ENCODE assay signal across 18 cellular contexts in the genomic region with DNA sequence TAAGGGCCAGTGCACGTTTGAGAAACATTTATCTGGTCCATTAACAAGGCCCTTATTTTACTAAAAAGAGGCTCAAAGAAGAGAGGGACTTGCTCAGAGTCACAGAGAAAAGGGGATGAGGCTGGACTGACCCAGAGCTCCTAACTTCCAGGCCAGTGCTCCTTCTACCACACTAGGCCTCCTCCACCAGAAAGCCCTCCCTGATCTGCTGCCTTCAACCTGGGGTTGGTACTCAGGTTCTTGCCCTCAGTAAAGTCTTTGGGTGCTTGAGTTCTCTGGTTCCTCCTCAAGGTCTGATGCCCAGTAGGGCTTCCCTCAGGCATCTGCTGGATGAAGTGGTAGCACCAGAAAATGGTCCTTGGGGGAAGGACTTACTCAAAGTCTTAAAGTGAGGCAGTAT. TPM values are rescaled to one million over a fixed set of nuclear protein-coding genes. Genes with fewer than 3 reads are reported as not detected.
"Had no signal": no experiment of that assay in that cellular context is flagged by ENCODE, and none has a peak within 500 bp of the region (broad histone marks: within the 10 kb centered on the region; RNA-seq: fewer than 3 reads in every experiment).

No MANE protein-coding gene starts in this region.

- H3K9me3 Mint-ChIP-seq: activated T-helper 1 cell treated with anti-CD3 and anti-CD28 coated beads, Interleukin-12 subunit alpha, Interleukin-12 subunit beta, Interleukin-2, Interleukin-4 antibody, amounts not matched to agents 30 ng/mL and 10 ng/mL and 1 ng/mL, durations not matched to agents 14 hours and 24 hours and 36 hours; immature natural killer cell; naive B cell; neural crest cell; T-helper 1 cell treated with Interleukin-12 subunit alpha and Interleukin-12 subunit beta and Interleukin-4 antibody, amounts not matched to agents 30 μg/mL and 1 μg/mL, for 36 hours; type B pancreatic cell had no signal

- H3K27ac Mint-ChIP-seq: activated naive CD8-positive, alpha-beta T cell; T-helper 1 cell treated with Interleukin-12 subunit alpha and Interleukin-12 subunit beta and Interleukin-4 antibody, amounts not matched to agents 30 μg/mL and 1 μg/mL, for 36 hours; type B pancreatic cell; WTC11 had no signal

- DNase-seq: activated gamma-delta T cell treated with Interleukin-2 at 50 U/mL for 16 hours; effector CD4-positive, alpha-beta T cell; glutamatergic neuron; immature natural killer cell; lower lobe of right lung; naive B cell; occipital lobe had no signal

- H3K4me3 Mint-ChIP-seq: activated naive CD8-positive, alpha-beta T cell; activated T-helper 1 cell treated with anti-CD3 and anti-CD28 coated beads, Interleukin-12 subunit alpha, Interleukin-12 subunit beta, Interleukin-2, Interleukin-4 antibody, amounts not matched to agents 30 ng/mL and 10 ng/mL and 1 ng/mL, durations not matched to agents 14 hours and 24 hours and 36 hours; immature natural killer cell; naive B cell; neural crest cell; T-helper 1 cell treated with Interleukin-12 subunit alpha and Interleukin-12 subunit beta and Interleukin-4 antibody, amounts not matched to agents 30 μg/mL and 1 μg/mL, for 36 hours; type B pancreatic cell; WTC11 had no signal

- ATAC-seq: sciatic nerve, WTC11 had no signal

- H3K36me3 Mint-ChIP-seq: activated naive CD8-positive, alpha-beta T cell; naive B cell; type B pancreatic cell; WTC11 had no signal

- H3K27ac ChIP-seq: lower lobe of right lung, thoracic aorta, vagina had no signal

- H3K27me3 ChIP-seq: hepatocyte, vagina had no signal

- H3K4me2 ChIP-seq: hepatocyte had no signal

- H3K4me3 ChIP-seq: hepatocyte, smooth muscle cell, vagina had no signal

- H3K9me3 ChIP-seq: lower lobe of right lung, thoracic aorta, vagina had no signal

- H3K4me1 Mint-ChIP-seq: immature natural killer cell, neural crest cell had no signal

- H3K36me3 ChIP-seq: lower lobe of right lung, thoracic aorta, vagina had no signal

- H2AFZ ChIP-seq: hepatocyte had no signal

- H3K27me3 Mint-ChIP-seq: activated naive CD8-positive, alpha-beta T cell; naive B cell; type B pancreatic cell had no signal

RNA-seq across cellular contexts. Expression of a gene that starts 26.0 kb away (rescaled TPM):
- total RNA-seq: activated T-helper 1 cell treated with anti-CD3 and anti-CD28 coated beads, Interleukin-12 subunit alpha, Interleukin-12 subunit beta, Interleukin-2, Interleukin-4 antibody, amounts not matched to agents 30 ng/mL and 10 ng/mL and 1 ng/mL, durations not matched to agents 14 hours and 24 hours and 36 hours had no signal
- polyA plus RNA-seq: immature natural killer cell had no signal
